ENCODE assay signal across 1 cellular context in genomic region chr3:49017646-49017977, GRCh38.
A peak's percentile ranks its signal among the peaks of the same experiment; 100 is the strongest.
TF ChIP-seq lines count a peak whose summit lies in the region.

No MANE protein-coding gene starts in this region.

TF ChIP-seq in GM12878, 131 proteins besides CTCF, POLR2A, EP300 and RAD21:
- TF ChIP-seq POLR2AphosphoS5 (IDR thresholded peaks at IDR 0.05; ENCODE audit: low read length) (peak; percentile 41; the same call in 1 of the 2 replicates), NR2F1 (conservative IDR thresholded peaks at IDR 0.05) (no peak)
